ENCODE assay signal across 6 cellular contexts in genomic region chr1:185263292-185263691, GRCh38.
"Had no signal": no experiment of that assay in that cellular context is flagged by ENCODE, and none has a peak within 500 bp of the region (broad histone marks: within the 10 kb centered on the region; RNA-seq: fewer than 3 reads in every experiment).

No MANE protein-coding gene starts in this region.

- ATAC-seq: HepG2 had no signal

- H3K27ac ChIP-seq: HL-60 had no signal

- DNase-seq: IMR-90, KBM-7, KG1 had no signal

- FAIRE-seq: HepG2, HTR-8/SVneo had no signal
